ENCODE assay signal across 1 cellular context in the genomic region with DNA sequence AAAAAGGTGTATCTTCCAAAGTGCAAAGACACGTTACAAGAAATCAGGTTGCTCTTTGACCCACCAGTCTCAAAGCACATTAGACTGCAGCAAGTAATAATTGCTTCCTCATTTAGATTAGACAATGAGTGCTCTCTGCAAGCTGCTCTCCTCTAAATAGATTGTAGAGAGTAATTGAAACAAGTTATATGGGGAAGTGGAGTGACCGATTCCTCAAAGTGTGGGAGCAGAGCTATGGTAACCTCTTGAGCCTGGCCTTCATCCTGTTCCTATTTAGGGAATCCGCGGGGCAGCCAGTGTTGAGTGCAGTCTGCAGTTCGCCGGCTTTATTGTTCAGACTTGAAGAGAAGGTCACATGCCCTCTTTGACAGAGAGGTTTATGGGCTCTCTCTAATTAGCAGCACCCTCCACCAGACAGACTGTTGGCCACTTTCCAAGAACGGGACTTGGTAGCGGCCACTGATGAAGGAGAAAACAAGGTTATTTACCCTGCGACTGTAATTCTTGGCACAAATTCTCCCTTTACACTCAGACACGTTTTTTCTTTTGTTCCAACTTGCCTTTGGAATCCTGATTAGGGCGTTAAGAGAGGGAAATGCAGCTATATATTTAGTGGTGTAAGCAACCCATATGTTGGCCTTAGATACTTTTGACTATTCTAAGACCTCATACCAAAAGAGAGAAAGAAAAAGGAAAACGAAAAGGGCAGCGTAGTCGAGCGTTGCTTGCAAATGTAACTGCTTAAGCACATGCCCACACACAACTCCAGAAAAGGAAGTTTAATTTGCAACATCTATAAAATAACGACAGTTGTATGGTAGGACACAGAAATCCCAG.
TF ChIP-seq lines count a peak whose summit lies in the region.

No MANE protein-coding gene starts in this region.

TF ChIP-seq in K562, 482 proteins besides CTCF, POLR2A, EP300 and RAD21 (continued from another document):
- TF ChIP-seq, protein P1, sequence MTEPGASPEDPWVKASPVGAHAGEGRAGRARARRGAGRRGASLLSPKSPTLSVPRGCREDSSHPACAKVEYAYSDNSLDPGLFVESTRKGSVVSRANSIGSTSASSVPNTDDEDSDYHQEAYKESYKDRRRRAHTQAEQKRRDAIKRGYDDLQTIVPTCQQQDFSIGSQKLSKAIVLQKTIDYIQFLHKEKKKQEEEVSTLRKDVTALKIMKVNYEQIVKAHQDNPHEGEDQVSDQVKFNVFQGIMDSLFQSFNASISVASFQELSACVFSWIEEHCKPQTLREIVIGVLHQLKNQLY (CRISPR knock-in tag; conservative IDR thresholded peaks at IDR 0.05): no peak
- TF ChIP-seq, protein P2, sequence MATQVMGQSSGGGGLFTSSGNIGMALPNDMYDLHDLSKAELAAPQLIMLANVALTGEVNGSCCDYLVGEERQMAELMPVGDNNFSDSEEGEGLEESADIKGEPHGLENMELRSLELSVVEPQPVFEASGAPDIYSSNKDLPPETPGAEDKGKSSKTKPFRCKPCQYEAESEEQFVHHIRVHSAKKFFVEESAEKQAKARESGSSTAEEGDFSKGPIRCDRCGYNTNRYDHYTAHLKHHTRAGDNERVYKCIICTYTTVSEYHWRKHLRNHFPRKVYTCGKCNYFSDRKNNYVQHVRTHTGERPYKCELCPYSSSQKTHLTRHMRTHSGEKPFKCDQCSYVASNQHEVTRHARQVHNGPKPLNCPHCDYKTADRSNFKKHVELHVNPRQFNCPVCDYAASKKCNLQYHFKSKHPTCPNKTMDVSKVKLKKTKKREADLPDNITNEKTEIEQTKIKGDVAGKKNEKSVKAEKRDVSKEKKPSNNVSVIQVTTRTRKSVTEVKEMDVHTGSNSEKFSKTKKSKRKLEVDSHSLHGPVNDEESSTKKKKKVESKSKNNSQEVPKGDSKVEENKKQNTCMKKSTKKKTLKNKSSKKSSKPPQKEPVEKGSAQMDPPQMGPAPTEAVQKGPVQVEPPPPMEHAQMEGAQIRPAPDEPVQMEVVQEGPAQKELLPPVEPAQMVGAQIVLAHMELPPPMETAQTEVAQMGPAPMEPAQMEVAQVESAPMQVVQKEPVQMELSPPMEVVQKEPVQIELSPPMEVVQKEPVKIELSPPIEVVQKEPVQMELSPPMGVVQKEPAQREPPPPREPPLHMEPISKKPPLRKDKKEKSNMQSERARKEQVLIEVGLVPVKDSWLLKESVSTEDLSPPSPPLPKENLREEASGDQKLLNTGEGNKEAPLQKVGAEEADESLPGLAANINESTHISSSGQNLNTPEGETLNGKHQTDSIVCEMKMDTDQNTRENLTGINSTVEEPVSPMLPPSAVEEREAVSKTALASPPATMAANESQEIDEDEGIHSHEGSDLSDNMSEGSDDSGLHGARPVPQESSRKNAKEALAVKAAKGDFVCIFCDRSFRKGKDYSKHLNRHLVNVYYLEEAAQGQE (CRISPR knock-in tag; IDR thresholded peaks at IDR 0.05; ENCODE audit: low read depth): no peak
- TF ChIP-seq ZNF23 (CRISPR knock-in tag; IDR thresholded peaks at IDR 0.05) (peak; percentile 56; the same call in 1 of the 2 replicates), ELF2 (CRISPR knock-in tag; IDR thresholded peaks at IDR 0.05) (0 out of 2 replicates have a peak, but pooled peaks have one; percentile 42), SAFB2 (IDR thresholded peaks at IDR 0.05; ENCODE audit: borderline replicate concordance, low read depth, low read length, severe bottlenecking) (no peak)
